8 cellular contexts compared by ENCODE assay signal in genomic region chr1:9182784-9183257, GRCh38. TPM values are rescaled to one million over a fixed set of nuclear protein-coding genes. Genes with fewer than 3 reads are reported as not detected.
DNase-seq lines count a peak whose midpoint lies in the region; ATAC-seq and TF ChIP-seq lines count a peak whose summit lies in the region.

No MANE protein-coding gene starts in this region.

- no peaks in the 10 kb centered on the region for H3K27me3 Mint-ChIP-seq in osteocyte (ENCODE audit: unreplicated experiment)

- no peaks in the 10 kb centered on the region for H3K27me3 ChIP-seq in PC-9 (ENCODE audit: insufficient read depth, low read depth)

- no peak overlapping the region for H3K27ac ChIP-seq in PC-9

- ATAC-seq in GM21390 (IDR thresholded peaks at IDR 0.05; ENCODE audit: unreplicated experiment), result no peak

- peaks cover 6% of the 10 kb centered on the region for H3K36me3 Mint-ChIP-seq in osteocyte (ENCODE audit: unreplicated experiment)

- no peaks in the 10 kb centered on the region for H4K20me1 ChIP-seq in PC-9 (ENCODE audit: insufficient read depth)

- H3K27ac Mint-ChIP-seq in osteocyte (ENCODE audit: unreplicated experiment), result no peak overlapping the region

- H3K9me2 ChIP-seq in PC-9 (ENCODE audit: insufficient read depth), result no peaks in the 10 kb centered on the region

- peak overlapping the region; percentile 88 for H3K4me3 Mint-ChIP-seq in osteocyte (ENCODE audit: unreplicated experiment)

- CTCF ChIA-PET in GM10248 (lab: Yijun Ruan, JAX), result interaction anchor here (1.0 to 7.2 kb wide), 2 partner anchors 12 to 41 kb away, joined by 3 to 79 read pairs; no protein-coding TSS in a partner anchor
- CTCF ChIA-PET in PC-9 (lab: Charles Lee), result no interaction called here

- peak overlapping the region; percentile 48; the same call in 1 of the 2 replicates for H3K4me3 ChIP-seq in PC-9
- H3K4me3 ChIP-seq in fibroblast of mammary gland (ENCODE audit: control insufficient read depth, low read depth, low read length), result peak overlapping the region; percentile 92

- H3K9me3 Mint-ChIP-seq in osteocyte (ENCODE audit: unreplicated experiment), result no peaks in the 10 kb centered on the region

- H3K79me2 ChIP-seq in PC-9 (ENCODE audit: low read depth), result no peaks in the 10 kb centered on the region

- POLR2A ChIA-PET in GM10248 (lab: Yijun Ruan, JAX) (no interaction called here), PC-9 (lab: Charles Lee; ENCODE audit: unreplicated experiment) (no interaction called here)

- peaks cover 24% of the 10 kb centered on the region for H3K4me1 Mint-ChIP-seq in osteocyte (ENCODE audit: unreplicated experiment)

- H3K36me3 ChIP-seq in PC-9 (ENCODE audit: low read depth), result no peaks in the 10 kb centered on the region

- peak overlapping the region; percentile 66 for H2AFZ ChIP-seq in PC-9

- intact Hi-C loops in PC-9 (cut with micrococcal nuclease; ENCODE audit: unreplicated experiment), result loop anchor here (5.0 kb wide), 2 partner anchors 56 to 309 kb away; partner anchors contain the start of gene GPR157

- DNase-seq in GM10248 (ENCODE audit: extremely low spot score), result peak; percentile 58
- DNase-seq in PC-9, result no peak
- DNase-seq in fibroblast of mammary gland (ENCODE audit: low read depth), result no peak
- DNase-seq in osteocyte (ENCODE audit: extremely low spot score, unreplicated experiment), result no peak
- no peak for DNase-seq in T1000 (lab: John Stamatoyannopoulos, UW)
- no peak for DNase-seq in C1 segment of cervical spinal cord (lab: John Stamatoyannopoulos, UW)
- no peak for DNase-seq in NCI-H2107 (lab: John Stamatoyannopoulos, UW)

- BruUV-seq in PC-9 (replicated peaks; lab: Mats Ljungman, UMichigan), result no TSS peak

- H3K4me1 ChIP-seq in PC-9 (replicated peaks; ENCODE audit: insufficient read depth), result peaks cover 16% of the 10 kb centered on the region

- no peaks in the 10 kb centered on the region for H3K9me3 ChIP-seq in PC-9 (ENCODE audit: insufficient read depth, low read depth)

- TF ChIP-seq CTCF in GM10248 (IDR thresholded peaks at IDR 0.05; ENCODE audit: control extremely low read depth, extremely low read depth, low read depth, missing control alignments) (peak; percentile 3), PC-9 (conservative IDR thresholded peaks at IDR 0.05) (no peak), fibroblast of mammary gland (conservative IDR thresholded peaks at IDR 0.05; ENCODE audit: control insufficient read depth, insufficient read depth, low read depth, low read length) (no peak), osteocyte (IDR thresholded peaks at IDR 0.05) (no peak)

- H3F3A ChIP-seq in PC-9 (ENCODE audit: insufficient read depth, low read depth), result 0 out of 2 replicates have a peak, but pooled peaks cover 3% of the 10 kb centered on the region

- peak overlapping the region; percentile 74 for H3K4me2 ChIP-seq in PC-9

RNA-seq across cellular contexts. Expression of gene H6PD, which starts 51.8 kb away (rescaled TPM):
- total RNA-seq in PC-9 (2021), result 31.1 and 43.9 TPM in 2 replicates
- total RNA-seq in osteocyte, result 48.4 and 52.4 TPM in 2 replicates

RNA-seq across cellular contexts. Expression of gene GPR157, which starts 53.9 kb away (rescaled TPM):
- total RNA-seq in PC-9 (2021), result 9.0 and 10.6 TPM in 2 replicates
- total RNA-seq in osteocyte, result 0.76 and 4.1 TPM in 2 replicates
